ENCODE assay signal across 20 cellular contexts in genomic region chr4:101870874-101871273, GRCh38.
"Had no signal": no experiment of that assay in that cellular context is flagged by ENCODE, and none has a peak within 500 bp of the region (broad histone marks: within the 10 kb centered on the region; RNA-seq: fewer than 3 reads in every experiment).

No MANE protein-coding gene starts in this region.

- H3K4me1 ChIP-seq: breast epithelium, prostate gland, tibial artery had no signal

- H3K27ac Mint-ChIP-seq: activated naive CD8-positive, alpha-beta T cell treated with anti-CD3 and anti-CD28 coated beads for 36 hours; activated T-cell treated with anti-CD3 and anti-CD28 coated beads, Interleukin-2, amount 50 U/mL, for 24 hours; activated T-helper 17 cell treated with anti-CD3 and anti-CD28 coated beads, Interleukin-2, amount 50 U/mL, for 72 hours; effector memory CD8-positive, alpha-beta T cell; mesothelial cell of epicardium; natural killer cell; stimulated activated naive CD8-positive, alpha-beta T cell treated with anti-CD3 and anti-CD28 coated beads, Interleukin-15, Interleukin-2, amounts not matched to agents 100 ng/mL and 50 ng/mL, for 24 hours had no signal

- H3K4me1 Mint-ChIP-seq: activated T-helper 17 cell treated with anti-CD3 and anti-CD28 coated beads, Interleukin-2, amount 50 U/mL, for 72 hours; central memory CD8-positive, alpha-beta T cell; mesothelial cell of epicardium; natural killer cell had no signal

- H3K4me3 Mint-ChIP-seq: activated naive CD8-positive, alpha-beta T cell treated with anti-CD3 and anti-CD28 coated beads for 36 hours; activated T-cell treated with anti-CD3 and anti-CD28 coated beads, Interleukin-2, amount 50 U/mL, for 24 hours; activated T-helper 17 cell treated with anti-CD3 and anti-CD28 coated beads, Interleukin-2, amount 50 U/mL, for 72 hours; central memory CD8-positive, alpha-beta T cell; effector memory CD8-positive, alpha-beta T cell; mesothelial cell of epicardium; natural killer cell; stimulated activated naive CD8-positive, alpha-beta T cell treated with anti-CD3 and anti-CD28 coated beads, Interleukin-15, Interleukin-2, amounts not matched to agents 100 ng/mL and 50 ng/mL, for 24 hours had no signal

- H3K9me3 ChIP-seq: breast epithelium, prostate gland, tibial artery had no signal

- H3K9me3 Mint-ChIP-seq: activated T-cell treated with anti-CD3 and anti-CD28 coated beads, Interleukin-2, amount 50 U/mL, for 24 hours; activated T-helper 17 cell treated with anti-CD3 and anti-CD28 coated beads, Interleukin-2, amount 50 U/mL, for 72 hours; central memory CD8-positive, alpha-beta T cell; effector memory CD8-positive, alpha-beta T cell; natural killer cell; stimulated activated naive CD8-positive, alpha-beta T cell treated with anti-CD3 and anti-CD28 coated beads, Interleukin-15, Interleukin-2, amounts not matched to agents 100 ng/mL and 50 ng/mL, for 24 hours had no signal

- H3K36me3 ChIP-seq: breast epithelium, prostate gland, tibial artery had no signal

- H3K27ac ChIP-seq: breast epithelium, prostate gland, tibial artery had no signal

- ATAC-seq: activated T-helper 17 cell treated with anti-CD3 and anti-CD28 coated beads, Interleukin-2, amount 50 U/mL, for 72 hours; effector memory CD8-positive, alpha-beta T cell; esophagus mucosa; left lobe of liver; natural killer cell had no signal

- H3K27me3 ChIP-seq: breast epithelium, tibial artery had no signal

- H3K36me3 Mint-ChIP-seq: activated naive CD8-positive, alpha-beta T cell treated with anti-CD3 and anti-CD28 coated beads for 36 hours; mesothelial cell of epicardium; natural killer cell had no signal

- H3K4me3 ChIP-seq: breast epithelium, lung, prostate gland, tibial artery had no signal

- DNase-seq: activated CD8-positive, alpha-beta memory T cell treated with anti-CD3 and anti-CD28 coated beads, Interleukin-2, amount 50 U/mL, for 4 hours; activated naive CD8-positive, alpha-beta T cell treated with anti-CD3 and anti-CD28 coated beads for 36 hours; activated T-cell treated with anti-CD3 and anti-CD28 coated beads, Interleukin-2, amount 50 U/mL, for 24 hours; effector memory CD8-positive, alpha-beta T cell; foreskin melanocyte; kidney; natural killer cell; stimulated activated CD4-positive, alpha-beta T cell treated with anti-CD3 and anti-CD28 coated beads, Interleukin-2, amount 100 ng/mL, for 48 hours; substantia nigra; T-helper 9 cell; tibial artery had no signal
